19 cellular contexts compared by ENCODE assay signal in the genomic region with DNA sequence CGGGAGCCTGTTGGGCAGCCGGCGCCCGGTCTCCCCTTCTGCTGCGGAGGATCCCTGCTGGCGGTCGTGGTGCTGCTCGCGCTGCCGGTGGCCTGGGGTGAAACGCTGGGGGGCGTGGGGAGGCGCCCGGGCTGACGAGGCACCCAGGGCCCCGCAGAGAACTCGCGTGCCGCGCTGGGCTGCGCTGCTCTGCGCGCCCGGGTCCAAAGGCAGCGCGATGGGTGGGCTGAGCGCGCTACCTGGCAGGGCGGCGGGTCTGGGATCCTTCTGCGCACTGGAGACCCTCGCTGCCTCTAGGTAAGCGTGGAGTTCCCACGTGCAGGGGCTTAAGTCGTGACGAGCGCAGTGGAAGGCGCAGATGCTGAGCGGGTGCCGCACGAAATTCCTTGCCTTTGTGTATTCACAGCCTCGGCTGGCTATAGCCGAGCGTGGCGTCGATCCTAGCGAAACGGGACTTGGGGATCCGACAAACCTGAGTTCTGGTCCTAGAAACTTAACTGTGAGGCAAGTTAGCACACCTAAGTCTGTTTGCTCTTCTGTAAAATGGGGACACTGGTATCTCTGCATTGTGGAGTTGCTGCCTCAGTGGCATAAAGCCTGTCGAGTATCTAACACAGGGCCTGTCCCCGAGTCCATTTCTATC. TPM values are rescaled to one million over a fixed set of nuclear protein-coding genes. Genes with fewer than 3 reads are reported as not detected.
DNase-seq lines count a peak whose midpoint lies in the region; ATAC-seq and TF ChIP-seq lines count a peak whose summit lies in the region.
"Had no signal": no experiment of that assay in that cellular context is flagged by ENCODE, and none has a peak within 500 bp of the region (broad histone marks: within the 10 kb centered on the region; RNA-seq: fewer than 3 reads in every experiment).

No MANE protein-coding gene starts in this region.

- dilution Hi-C loops in mammary epithelial cell (cut with HindIII; ENCODE audit: low sequenced_read_pairs) = loop anchor here (5.0 kb wide), 1 partner anchor 43 kb away; no protein-coding TSS in a partner anchor

- H3K9me3 Mint-ChIP-seq in memory B cell = peaks cover 6% of the 10 kb centered on the region

- no TSS peak for BruUV-seq in mammary epithelial cell (replicated peaks; lab: Mats Ljungman, UMichigan)

- H2AFZ ChIP-seq in mammary epithelial cell (ENCODE audit: low read depth, low read length) = peak overlapping the region; percentile 75

- H3K9ac ChIP-seq in mammary epithelial cell (ENCODE audit: insufficient read depth, low read length) = no peak overlapping the region

- H3K27me3 ChIP-seq in mammary epithelial cell (ENCODE audit: insufficient read depth, low read length) = peaks cover 20% of the 10 kb centered on the region
- peaks cover 44% of the 10 kb centered on the region for H3K27me3 ChIP-seq in upper lobe of right lung
- H3K27me3 ChIP-seq: testis had no signal

- peak overlapping the region; percentile 83 for H3K27ac Mint-ChIP-seq in memory B cell
- H3K27ac Mint-ChIP-seq: activated naive CD4-positive, alpha-beta T cell treated with anti-CD3 and anti-CD28 coated beads, Interleukin-2, amount 50 U/mL, for 24 hours had no signal

- intact Hi-C loops in mammary epithelial cell (cut with micrococcal nuclease) (loop anchor here (5.0 kb wide), 1 partner anchor 262 kb away; no protein-coding TSS in a partner anchor), upper lobe of right lung (cut with DNase I) (no loop called here), left colon (cut with DNase I, micrococcal nuclease) (no loop called here)

- TF ChIP-seq CTCF in mammary epithelial cell (conservative IDR thresholded peaks at IDR 0.05 in 1 of 2, IDR thresholded peaks at IDR 0.05 in 1 of 2; ENCODE audit: extremely low read depth in 1 of 2, insufficient read depth in 1 of 2, low read depth in 1 of 2, low read length in 2 of 2) (no peak), upper lobe of right lung (IDR thresholded peaks at IDR 0.05) (no peak)

- H3K36me3 ChIP-seq in mammary epithelial cell (ENCODE audit: insufficient read depth, low read length) = no peaks in the 10 kb centered on the region
- no peaks in the 10 kb centered on the region for H3K36me3 ChIP-seq in upper lobe of right lung

- H3K4me1 ChIP-seq in mammary epithelial cell (ENCODE audit: insufficient read depth, low read length) (peaks cover 9% of the 10 kb centered on the region), upper lobe of right lung (peaks cover 3% of the 10 kb centered on the region)
- H3K4me1 ChIP-seq: testis had no signal

- H3K36me3 Mint-ChIP-seq in memory B cell = peaks cover 10% of the 10 kb centered on the region

- no peaks in the 10 kb centered on the region for H4K20me1 ChIP-seq in mammary epithelial cell (ENCODE audit: insufficient read depth, low read length)

- H3K27ac ChIP-seq in mammary epithelial cell (ENCODE audit: insufficient read depth, low read depth, low read length) = no peak overlapping the region
- H3K27ac ChIP-seq in upper lobe of right lung = no peak overlapping the region
- H3K27ac ChIP-seq: testis had no signal

- peaks cover 25% of the 10 kb centered on the region for H3K4me1 Mint-ChIP-seq in memory B cell
- H3K4me1 Mint-ChIP-seq: activated naive CD4-positive, alpha-beta T cell treated with anti-CD3 and anti-CD28 coated beads, Interleukin-2, amount 50 U/mL, for 24 hours had no signal

- H3K27me3 Mint-ChIP-seq in memory B cell = peaks cover 22% of the 10 kb centered on the region

- CTCF ChIA-PET in mammary epithelial cell (lab: Charles Lee; ENCODE audit: low non-redundant PET) = no interaction called here

- H3K4me2 ChIP-seq in mammary epithelial cell (ENCODE audit: insufficient read depth, low read depth, low read length) = peak overlapping the region; percentile 66

- ATAC-seq in memory B cell (ENCODE audit: low read depth) (peak; percentile 14), upper lobe of right lung (peak; percentile 31), left colon (no peak)

- no peaks in the 10 kb centered on the region for H3K79me2 ChIP-seq in mammary epithelial cell (ENCODE audit: insufficient read depth, low read length)

- no peaks in the 10 kb centered on the region for H3K9me3 ChIP-seq in mammary epithelial cell (replicated peaks; ENCODE audit: insufficient read depth, low read length)
- no peaks in the 10 kb centered on the region for H3K9me3 ChIP-seq in upper lobe of right lung
- H3K9me3 ChIP-seq: testis had no signal

- WGBS in mammary epithelial cell (ENCODE audit: low coverage, missing lambda C conversion rate) = 8% methylated on average over 16 of the region's 51 CpGs

- DNase-seq in stimulated activated CD4-positive, alpha-beta T cell treated with anti-CD3 and anti-CD28 coated beads, Interleukin-15, amount 100 ng/mL, for 24 hours = peak; percentile 5
- DNase-seq in stimulated activated CD4-positive, alpha-beta T cell treated with anti-CD3 and anti-CD28 coated beads, Interleukin-1b, Interleukin-23, amount 100 ng/mL, for 48 hours = no peak
- DNase-seq in mammary epithelial cell (no peak), memory B cell (ENCODE audit: low spot score in 2 of 2) (no peak), upper lobe of right lung (no peak), NCI-H2196 (lab: John Stamatoyannopoulos, UW; ENCODE audit: unreplicated experiment) (no peak), left colon (no peak)
- DNase-seq in effector CD8-positive, alpha-beta T cell (lab: John Stamatoyannopoulos, UW) = no peak
- DNase-seq: Calu3, caudate nucleus, IMR-90, mesendoderm, NCI-H1092 treated with DMSO at 0.1 percent for 48 hours, NCI-H345, testis had no signal

- in situ Hi-C loops in mammary epithelial cell (cut with MboI; ENCODE audit: low sequenced_read_pairs in 2 of 2) = no loop called here

- peak overlapping the region in 2 of 3 experiments; percentile 13 to 22 for H3K4me3 ChIP-seq in mammary epithelial cell (replicated peaks in 1 of 3; ENCODE audit: insufficient read depth in 1 of 3, low read depth in 2 of 3, low read length in 3 of 3)
- no peak overlapping the region for H3K4me3 ChIP-seq in upper lobe of right lung

- H3K4me3 Mint-ChIP-seq in memory B cell = peak overlapping the region; percentile 83
- H3K4me3 Mint-ChIP-seq: activated naive CD4-positive, alpha-beta T cell treated with anti-CD3 and anti-CD28 coated beads, Interleukin-2, amount 50 U/mL, for 24 hours had no signal

RNA-seq across cellular contexts. Expression of a gene that starts 24.7 kb away (rescaled TPM):
- total RNA-seq in mammary epithelial cell = not detected
- not detected for polyA plus RNA-seq in mammary epithelial cell
- not detected for polyA minus RNA-seq in mammary epithelial cell
- total RNA-seq in upper lobe of right lung = not detected
- under 1 TPM in 1 of 2 donors, not detected in 1; 0.34 TPM for total RNA-seq in left colon
- total RNA-seq: Calu3, IMR-90, SK-MEL-5, testis had no signal
- polyA plus RNA-seq: AG04450, esophagus, IMR-90 had no signal
